In the genomic region with DNA sequence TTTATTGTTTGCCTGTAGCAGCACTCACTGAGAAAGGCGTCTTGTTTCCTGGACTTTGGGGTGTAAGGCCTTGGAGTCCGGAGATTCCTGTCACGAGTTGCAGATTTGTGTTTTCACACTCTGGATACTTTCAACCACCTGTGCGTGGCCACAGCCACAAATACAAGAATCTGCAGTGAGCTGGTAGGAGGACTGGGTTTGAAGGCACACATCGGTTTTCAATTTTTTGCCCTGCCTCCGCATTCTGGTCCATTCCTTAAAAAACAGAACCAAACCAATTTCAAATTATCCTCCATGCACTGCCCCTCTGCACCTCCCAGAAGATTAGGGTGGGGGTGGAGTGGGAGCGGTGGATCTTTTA, we compare ENCODE assay signal across 8 cellular contexts. TPM values are rescaled to one million over a fixed set of nuclear protein-coding genes. Genes with fewer than 3 reads are reported as not detected.
A peak's percentile ranks its signal among the peaks of the same experiment; 100 is the strongest.
DNase-seq lines count a peak whose midpoint lies in the region; ATAC-seq, FAIRE-seq and TF ChIP-seq lines count a peak whose summit lies in the region.

No MANE protein-coding gene starts in this region.

- H3K27me3 ChIP-seq in BE2C (no peaks in the 10 kb centered on the region), GM23338 (ENCODE audit: insufficient read depth) (no peaks in the 10 kb centered on the region), endothelial cell of umbilical vein (ENCODE audit: control insufficient read depth in 2 of 2, insufficient read depth in 2 of 2, low read length in 2 of 2) (no peaks in the 10 kb centered on the region)
- H3K27me3 ChIP-seq in naive thymus-derived CD4-positive, alpha-beta T cell (ENCODE audit: control insufficient read depth in 2 of 2, insufficient read depth in 2 of 2, low read length in 2 of 2) = no peaks in the 10 kb centered on the region

- H3K79me2 ChIP-seq in GM23338 (replicated peaks; ENCODE audit: insufficient read depth) (peaks cover 52% of the 10 kb centered on the region), endothelial cell of umbilical vein (ENCODE audit: control insufficient read depth, insufficient read depth, low read length) (peaks cover 14% of the 10 kb centered on the region)

- TF ChIP-seq CTCF in BE2C (IDR thresholded peaks at IDR 0.05; ENCODE audit: low read depth, low read length) = no peak
- no peak for TF ChIP-seq CTCF in GM23338 (conservative IDR thresholded peaks at IDR 0.05; ENCODE audit: low read depth in 2 of 2)
- TF ChIP-seq CTCF in endothelial cell of umbilical vein (IDR thresholded peaks at IDR 0.05; ENCODE audit: extremely low read depth in 1 of 2, insufficient read depth in 1 of 2, low read depth in 1 of 2, low read length in 2 of 2) = no peak

- H3K27ac ChIP-seq in GM23338 (ENCODE audit: low read depth) (peak overlapping the region; percentile 71; the same call in 1 of the 2 replicates), endothelial cell of umbilical vein (ENCODE audit: insufficient read depth, low read depth, low read length) (peak overlapping the region; percentile 57)
- peak overlapping the region; percentile 93 for H3K27ac ChIP-seq in naive thymus-derived CD4-positive, alpha-beta T cell (ENCODE audit: low read depth, low read length)

- intact Hi-C loops in endothelial cell of umbilical vein (cut with micrococcal nuclease) = loop anchor here (5.0 kb wide), 1 partner anchor 171 kb away; a partner anchor contains a TSS
- intact Hi-C loops in naive thymus-derived CD4-positive, alpha-beta T cell (cut with micrococcal nuclease) = loop anchor here (1.0 to 10.0 kb wide), 9 partner anchors 481 to 1959 kb away; a partner anchor contains a TSS

- H3K4me1 ChIP-seq in BE2C (no peaks in the 10 kb centered on the region), GM23338 (ENCODE audit: insufficient read depth) (peaks cover 7% of the 10 kb centered on the region; the same call in 1 of the 2 replicates), endothelial cell of umbilical vein (ENCODE audit: control insufficient read depth, extremely low read depth, insufficient read depth, low read length) (peaks cover 10% of the 10 kb centered on the region)
- H3K4me1 ChIP-seq in naive thymus-derived CD4-positive, alpha-beta T cell (ENCODE audit: control insufficient read depth in 2 of 2, insufficient read depth in 2 of 2, low read length in 2 of 2) = peaks cover 4 to 7% of the 10 kb centered on the region in 2 donors

- BruUV-seq in endothelial cell of umbilical vein (replicated peaks; lab: Mats Ljungman, UMichigan) = TSS peak; percentile 57

- H3K4me2 ChIP-seq in GM23338 = peak overlapping the region; percentile 92
- peak overlapping the region; percentile 94 for H3K4me2 ChIP-seq in endothelial cell of umbilical vein (ENCODE audit: insufficient read depth, low read length)

- no peaks in the 10 kb centered on the region for H3F3A ChIP-seq in GM23338 (replicated peaks; ENCODE audit: low read depth)

- peaks cover 10% of the 10 kb centered on the region for H3K27me3 Mint-ChIP-seq in GM23338 (ENCODE audit: insufficient read depth, low read depth, poor library complexity)
- H3K27me3 Mint-ChIP-seq in naive thymus-derived CD4-positive, alpha-beta T cell = peaks cover 0 to 8% (median 0%) of the 10 kb centered on the region in 5 donors

- no peaks in the 10 kb centered on the region for H3K9me1 ChIP-seq in endothelial cell of umbilical vein (replicated peaks; ENCODE audit: control insufficient read depth, extremely low read depth, insufficient read depth, low read length)

- no peak for FAIRE-seq in endothelial cell of umbilical vein (lab: Jason Lieb, UNC)

- dilution Hi-C loops in endothelial cell of umbilical vein (cut with MboI; ENCODE audit: extremely low pct_ligation_motif_present, low sequenced_read_pairs) = no loop called here

- POLR2A ChIA-PET in endothelial cell of umbilical vein (lab: Charles Lee) = interaction anchor here (0.6 kb wide), 1 partner anchor 51 kb away, joined by 4 read pairs; no protein-coding TSS in a partner anchor
- POLR2A ChIA-PET in naive thymus-derived CD4-positive, alpha-beta T cell (lab: Charles Lee) = no interaction called here

- no peak for TF ChIP-seq POLR2A in endothelial cell of umbilical vein (IDR thresholded peaks at IDR 0.05; ENCODE audit: low read depth, low read length)

- H2AFZ ChIP-seq in GM23338 (peak overlapping the region; percentile 61), endothelial cell of umbilical vein (ENCODE audit: low read depth, low read length) (peak overlapping the region; percentile 46)

- peak overlapping the region; percentile 98 for H3K4me3 ChIP-seq in BE2C (ENCODE audit: low read depth, low read length)
- peak overlapping the region; percentile 84 for H3K4me3 ChIP-seq in GM23338
- H3K4me3 ChIP-seq in endothelial cell of umbilical vein (replicated peaks in 1 of 3; ENCODE audit: insufficient read depth in 1 of 3, low read depth in 1 of 3, low read length in 3 of 3) = peak overlapping the region; percentile 88 to 95 (median 94)
- H3K4me3 ChIP-seq in naive thymus-derived CD4-positive, alpha-beta T cell (ENCODE audit: low read length) = peak overlapping the region; percentile 87

- no peaks in the 10 kb centered on the region for H3K9me2 ChIP-seq in GM23338 (ENCODE audit: insufficient read depth)

- H3K9ac ChIP-seq in endothelial cell of umbilical vein (replicated peaks; ENCODE audit: extremely low read depth, insufficient read depth, low read length) = peak overlapping the region; percentile 88

- CTCF ChIA-PET in endothelial cell of umbilical vein (lab: Charles Lee) = interaction anchor here (0.9 to 1.8 kb wide), 6 partner anchors 16 to 543 kb away, joined by 3 to 6 read pairs (median 4); no protein-coding TSS in a partner anchor
- CTCF ChIA-PET in naive thymus-derived CD4-positive, alpha-beta T cell (lab: Charles Lee) = no interaction called here

- no peaks in the 10 kb centered on the region for H3K9me3 Mint-ChIP-seq in GM23338
- H3K9me3 Mint-ChIP-seq in naive thymus-derived CD4-positive, alpha-beta T cell = peaks cover 0 to 5% (median 0%) of the 10 kb centered on the region in 11 donors

- peaks cover 16% of the 10 kb centered on the region for H3K4me1 Mint-ChIP-seq in GM23338
- H3K4me1 Mint-ChIP-seq in naive thymus-derived CD4-positive, alpha-beta T cell = peaks cover 25 to 50% (median 45%) of the 10 kb centered on the region in 7 donors

- H4K20me1 ChIP-seq in GM23338 (replicated peaks; ENCODE audit: insufficient read depth) (no peaks in the 10 kb centered on the region), endothelial cell of umbilical vein (replicated peaks; ENCODE audit: control insufficient read depth, extremely low read depth, insufficient read depth, low read length) (no peaks in the 10 kb centered on the region)

- H3K27ac Mint-ChIP-seq in GM23338 = peak overlapping the region; percentile 97
- H3K27ac Mint-ChIP-seq in naive thymus-derived CD4-positive, alpha-beta T cell = peak overlapping the region; percentile 94 to 98 (median 96)

- H3K4me3 Mint-ChIP-seq in GM23338 = peak overlapping the region; percentile 95
- peak overlapping the region; percentile 85 to 99 (median 96) for H3K4me3 Mint-ChIP-seq in naive thymus-derived CD4-positive, alpha-beta T cell

- DNase-seq in BE2C (no peak), GM23338 (ENCODE audit: low spot score) (no peak), SW480 (ENCODE audit: low spot score) (peak; percentile 20), endothelial cell of umbilical vein (ENCODE audit: low read depth, low spot score) (peak; percentile 43), OCI-M2 (lab: John Stamatoyannopoulos, UW; ENCODE audit: unreplicated experiment) (no peak)
- DNase-seq in naive thymus-derived CD4-positive, alpha-beta T cell = peak in 4 of 9 donors; percentile 3 to 23 (median 12)
- no peak for DNase-seq in activated CD4-positive, CD25-positive, alpha-beta regulatory T cell treated with anti-CD3 and anti-CD28 coated beads, Interleukin-2, amount 50 U/mL, for 72 hours

- peak; percentile 9 for ATAC-seq in GM23338
- no peak for ATAC-seq in naive thymus-derived CD4-positive, alpha-beta T cell
- no peak for ATAC-seq in GM21576 (IDR thresholded peaks at IDR 0.05; ENCODE audit: unreplicated experiment)

- H3K36me3 ChIP-seq in BE2C (peaks cover 3% of the 10 kb centered on the region), GM23338 (ENCODE audit: insufficient read depth) (no peaks in the 10 kb centered on the region), endothelial cell of umbilical vein (ENCODE audit: control insufficient read depth in 2 of 2, extremely low read depth in 1 of 2, insufficient read depth in 2 of 2, low read length in 2 of 2) (no peaks in the 10 kb centered on the region)
- peaks cover 0 to 5% (median 0%) of the 10 kb centered on the region in 3 experiments for H3K36me3 ChIP-seq in naive thymus-derived CD4-positive, alpha-beta T cell (ENCODE audit: control insufficient read depth in 2 of 3, insufficient read depth in 3 of 3, low read length in 3 of 3)

- H3K9me3 ChIP-seq in BE2C (no peaks in the 10 kb centered on the region; the same call in 1 of the 2 replicates), endothelial cell of umbilical vein (replicated peaks; ENCODE audit: control insufficient read depth, insufficient read depth, low read length) (no peaks in the 10 kb centered on the region)
- no peaks in the 10 kb centered on the region for H3K9me3 ChIP-seq in naive thymus-derived CD4-positive, alpha-beta T cell (ENCODE audit: control insufficient read depth in 2 of 3, low read length in 3 of 3)

- H3K36me3 Mint-ChIP-seq in GM23338 (ENCODE audit: low read depth) = no peaks in the 10 kb centered on the region; the same call in 2 of the 3 replicates
- H3K36me3 Mint-ChIP-seq in naive thymus-derived CD4-positive, alpha-beta T cell = peaks cover 0 to 17% (median 10%) of the 10 kb centered on the region in 5 donors

TF ChIP-seq in endothelial cell of umbilical vein, 7 proteins besides CTCF, POLR2A, EP300 and RAD21 (continues in another document):
- TF ChIP-seq POLR2AphosphoS5 (IDR thresholded peaks at IDR 0.05; ENCODE audit: insufficient read depth, low read depth, low read length) (no peak), EZH2 (IDR thresholded peaks at IDR 0.05; ENCODE audit: borderline replicate concordance, low read depth, low read length, severe bottlenecking) (no peak), GATA2 (IDR thresholded peaks at IDR 0.05; ENCODE audit: insufficient read depth, insufficient read length, low read depth, low read length) (no peak)

RNA-seq across cellular contexts. Expression of a gene that starts 0.6 kb away (rescaled TPM):
- 68.7 TPM for polyA plus RNA-seq in BE2C (2012; ENCODE audit: insufficient read depth, insufficient read length, low read depth)
- total RNA-seq in GM23338 (2014; rRNA removed; shearing (Covaris generic)) = 44.6 and 52.7 TPM in 2 replicates
- polyA plus RNA-seq in GM23338 (2016; fragmentation: Nextera tagmentation; extraction: Ambion mirVana) (24.3 and 37.5 TPM in 2 replicates), endothelial cell of umbilical vein (17.9 and 20.3 TPM in 2 replicates)
- 69.6 and 73.1 TPM in 2 replicates for total RNA-seq in endothelial cell of umbilical vein
- polyA plus RNA-seq in endothelial cell of umbilical vein (2011; cell fraction: cytosol; rRNA removed) = 22.8 and 28.2 TPM in 2 replicates
- 55.9 and 58.8 TPM in 2 replicates for polyA plus RNA-seq in endothelial cell of umbilical vein (2011; cell fraction: nucleus; rRNA removed)
- 27.3 and 28.2 TPM in 2 replicates for polyA plus RNA-seq in endothelial cell of umbilical vein (2012)
- polyA minus RNA-seq in endothelial cell of umbilical vein = 135 and 138 TPM in 2 replicates
- 27.5 TPM for polyA minus RNA-seq in endothelial cell of umbilical vein (2011; cell fraction: cytosol; rRNA and poly(A)+ RNA removed)
- polyA minus RNA-seq in endothelial cell of umbilical vein (2011; cell fraction: nucleus; rRNA and poly(A)+ RNA removed) = 260 and 357 TPM in 2 replicates
- total RNA-seq in naive thymus-derived CD4-positive, alpha-beta T cell = 100 to 1,000 TPM in 1 of 5 experiments, 10 to 100 TPM in 4; 65.4 to 106 (median 82.9) TPM
- polyA plus RNA-seq in naive thymus-derived CD4-positive, alpha-beta T cell = 10 to 100 TPM; 44.1 to 48.9 TPM

Comparison
In these comparisons a context has a peak if more than half of its experiments do, and no peak if none do; other contexts are left out.
1. DNase-seq: peak in SW480 (single experiment) and endothelial cell of umbilical vein (single experiment); none in BE2C (single experiment), GM23338 (single experiment), activated CD4-positive, CD25-positive, alpha-beta regulatory T cell treated with anti-CD3 and anti-CD28 coated beads, Interleukin-2, amount 50 U/mL, for 72 hours (single experiment) and OCI-M2 (single experiment).
2. Peak in every context shown above with its lines, with median percentiles within 50 percentile points of each other: H3K4me3 ChIP-seq and H3K27ac ChIP-seq.